ENCODE assay signal across 8 cellular contexts in genomic region chr12:118404876-118405521, GRCh38.
A peak's percentile ranks its signal among the peaks of the same experiment; 100 is the strongest.
DNase-seq lines count a peak whose midpoint lies in the region; TF ChIP-seq lines count a peak whose summit lies in the region.

No MANE protein-coding gene starts in this region.

- TF ChIP-seq POLR2A in NB4 (IDR thresholded peaks at IDR 0.05; ENCODE audit: extremely low read depth, insufficient read length), result no peak

- WGBS in iPS DF 6.9 (ENCODE audit: insufficient coverage, insufficient read length), result no CpG with 5 or more reads among the region's 4 CpGs

- no peaks in the 10 kb centered on the region for H3K4me1 ChIP-seq in iPS DF 6.9 (ENCODE audit: control insufficient read depth, insufficient read depth, low read length)

- peak; percentile 44 for DNase-seq in activated gamma-delta T cell treated with Interleukin-2 at 50 U/mL for 16 hours
- no peak for DNase-seq in activated gamma-delta T cell (lab: John Stamatoyannopoulos, UW)
- peak; percentile 80 for DNase-seq in NB4 (ENCODE audit: low read depth)
- DNase-seq in T-helper 9 cell, result peak; percentile 49
- peak; percentile 75 for DNase-seq in astrocyte of the hippocampus (ENCODE audit: low read depth, low spot score)
- peak; percentile 25 for DNase-seq in iPS DF 6.9 (ENCODE audit: low read depth, low spot score)
- peak; percentile 29 to 42 for DNase-seq in stimulated activated CD4-positive, alpha-beta T cell treated with anti-CD3 and anti-CD28 coated beads, Interleukin-15, amount 100 ng/mL, for 48 hours (ENCODE audit: low read depth in 2 of 2)
- no peak for DNase-seq in SKM-1 (lab: John Stamatoyannopoulos, UW; ENCODE audit: unreplicated experiment)

- no peak overlapping the region for H3K4me3 ChIP-seq in NB4 (ENCODE audit: low read depth, low read length)
- no peak overlapping the region for H3K4me3 ChIP-seq in iPS DF 6.9 (ENCODE audit: low read length)

- peak; percentile 83 for TF ChIP-seq CTCF in NB4 (IDR thresholded peaks at IDR 0.05; ENCODE audit: low read depth, low read length)

- H3K27me3 ChIP-seq in iPS DF 6.9 (ENCODE audit: control insufficient read depth, insufficient read depth, low read length), result no peaks in the 10 kb centered on the region

- no peaks in the 10 kb centered on the region for H3K9me3 ChIP-seq in iPS DF 6.9 (ENCODE audit: control insufficient read depth, insufficient read depth, low read length)

- peaks cover 6% of the 10 kb centered on the region; the same call in 1 of the 2 replicates for H3K36me3 ChIP-seq in iPS DF 6.9 (ENCODE audit: control insufficient read depth, insufficient read depth, low read length)

- H3K27ac ChIP-seq in iPS DF 6.9 (ENCODE audit: low read length), result no peak overlapping the region

Comparison
In these comparisons a context has a peak if more than half of its experiments do, and no peak if none do; other contexts are left out.
1. DNase-seq: peak in activated gamma-delta T cell treated with Interleukin-2 at 50 U/mL for 16 hours (single experiment), NB4 (single experiment), T-helper 9 cell (single experiment), astrocyte of the hippocampus (single experiment), iPS DF 6.9 (single experiment) and stimulated activated CD4-positive, alpha-beta T cell treated with anti-CD3 and anti-CD28 coated beads, Interleukin-15, amount 100 ng/mL, for 48 hours (2 of 2); none in activated gamma-delta T cell (single experiment) and SKM-1 (single experiment).